In the genomic region with DNA sequence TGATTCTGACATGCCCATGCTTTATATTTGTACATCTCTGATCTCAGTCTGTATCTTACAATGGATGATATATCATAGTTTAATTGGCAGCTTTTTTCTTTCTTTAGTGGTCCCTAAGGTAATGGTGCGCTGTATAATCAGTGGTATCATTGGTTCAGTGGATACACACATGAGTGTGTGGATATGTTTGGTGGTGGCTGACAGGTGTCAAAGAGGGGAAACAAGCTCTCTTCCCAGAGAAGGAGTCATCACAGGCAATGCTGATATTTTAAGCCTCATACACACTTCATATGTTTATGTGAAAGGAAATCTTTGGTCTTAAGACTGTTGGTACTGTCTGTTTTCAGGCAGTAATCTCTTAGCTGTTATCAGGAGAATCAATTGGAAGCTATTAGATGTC, we compare ENCODE assay signal across 33 cellular contexts.
"Had no signal": no experiment of that assay in that cellular context is flagged by ENCODE, and none has a peak within 500 bp of the region (broad histone marks: within the 10 kb centered on the region; RNA-seq: fewer than 3 reads in every experiment).

No MANE protein-coding gene starts in this region.

- H3K27me3 ChIP-seq: adrenal gland, body of pancreas, breast epithelium had no signal

- DNase-seq: activated B cell treated with CpG ODN at 0.5 μM for 24 hours; activated CD4-positive, alpha-beta memory T cell treated with anti-CD3 and anti-CD28 coated beads for 36 hours; activated CD4-positive, alpha-beta T cell treated with anti-CD3 and anti-CD28 coated beads for 4 hours; activated CD4-positive, alpha-beta T cell treated with anti-CD3 and anti-CD28 coated beads, Interleukin-2, amount 50 U/mL, for 1 hour; activated CD4-positive, CD25-positive, alpha-beta regulatory T cell treated with anti-CD3 and anti-CD28 coated beads, Interleukin-2, amount 50 U/mL, for 72 hours; activated CD8-positive, alpha-beta memory T cell treated with anti-CD3 and anti-CD28 coated beads, Interleukin-2, amount 50 U/mL, for 4 hours; activated gamma-delta T cell treated with Interleukin-2 at 50 U/mL for 16 hours; activated naive CD4-positive, alpha-beta T cell treated with anti-CD3 and anti-CD28 coated beads for 36 hours; activated T-cell treated with anti-CD3 and anti-CD28 coated beads for 4 hours; activated T-cell treated with anti-CD3 and anti-CD28 coated beads, Interleukin-2, amount 50 U/mL, for 4 hours; adrenal gland; body of pancreas; Kasumi-1; KG1; MM.1S; MV-4-11; NCI-H1092; NCI-H1436 treated with DMSO at 0.1 percent for 48 hours; NCI-H1694 treated with DMSO at 0.1 percent for 48 hours; NCI-H2029 treated with DMSO at 0.1 percent for 48 hours; NCI-H345; NCI-H524 treated with DMSO at 0.1 percent for 48 hours; PC-9; SIG-M5; T-cell; T-helper 17 cell had no signal

- H3K36me3 Mint-ChIP-seq: activated naive CD4-positive, alpha-beta T cell treated with anti-CD3 and anti-CD28 coated beads, Interleukin-2, amount 50 U/mL, for 72 hours had no signal

- H3K4me1 ChIP-seq: adrenal gland, body of pancreas, breast epithelium had no signal

- H3K36me3 ChIP-seq: breast epithelium had no signal

- H3K4me3 ChIP-seq: adrenal gland, body of pancreas, breast epithelium, PC-9 had no signal

- H3K9me3 Mint-ChIP-seq: activated B cell treated with CpG ODN at 0.5 μM for 24 hours; activated CD4-positive, alpha-beta memory T cell treated with anti-CD3 and anti-CD28 coated beads for 36 hours; activated naive CD4-positive, alpha-beta T cell treated with anti-CD3 and anti-CD28 coated beads for 36 hours; activated naive CD4-positive, alpha-beta T cell treated with anti-CD3 and anti-CD28 coated beads, Interleukin-2, amount 50 U/mL, for 72 hours; activated T-cell treated with anti-CD3 and anti-CD28 coated beads, Interleukin-2, amount 50 U/mL, for 4 hours; activated T-helper 1 cell treated with anti-CD3 and anti-CD28 coated beads, Interleukin-12 subunit alpha, Interleukin-12 subunit beta, Interleukin-2, Interleukin-4 antibody, amounts not matched to agents 30 ng/mL and 10 ng/mL and 1 ng/mL, durations not matched to agents 14 hours and 24 hours and 36 hours; T-cell had no signal

- ATAC-seq: activated naive CD4-positive, alpha-beta T cell treated with anti-CD3 and anti-CD28 coated beads, Interleukin-2, amount 50 U/mL, for 72 hours; activated T-cell treated with anti-CD3 and anti-CD28 coated beads, Interleukin-2, amount 50 U/mL, for 4 hours; body of pancreas; Right ventricle myocardium inferior; SK-N-SH treated with all-trans-retinoic acid at 6 μM for 48 hours; T-cell; T-helper 17 cell had no signal

- H3K27ac ChIP-seq: adrenal gland, body of pancreas, breast epithelium, PC-9, RWPE1, VCaP had no signal

- H3K9me3 ChIP-seq: adrenal gland, body of pancreas, breast epithelium had no signal

- H3K4me3 Mint-ChIP-seq: activated B cell treated with CpG ODN at 0.5 μM for 24 hours; activated CD4-positive, alpha-beta memory T cell treated with anti-CD3 and anti-CD28 coated beads for 36 hours; activated naive CD4-positive, alpha-beta T cell treated with anti-CD3 and anti-CD28 coated beads for 36 hours; activated T-cell treated with anti-CD3 and anti-CD28 coated beads, Interleukin-2, amount 50 U/mL, for 4 hours; activated T-helper 1 cell treated with anti-CD3 and anti-CD28 coated beads, Interleukin-12 subunit alpha, Interleukin-12 subunit beta, Interleukin-2, Interleukin-4 antibody, amounts not matched to agents 30 ng/mL and 10 ng/mL and 1 ng/mL, durations not matched to agents 14 hours and 24 hours and 36 hours; T-cell; T-helper 17 cell had no signal

- H3K27me3 Mint-ChIP-seq: activated B cell treated with CpG ODN at 0.5 μM for 24 hours; activated CD4-positive, alpha-beta memory T cell treated with anti-CD3 and anti-CD28 coated beads for 36 hours; T-cell; T-helper 17 cell had no signal

- H3K4me1 Mint-ChIP-seq: activated B cell treated with CpG ODN at 0.5 μM for 24 hours, T-helper 17 cell had no signal

- H3K27ac Mint-ChIP-seq: activated B cell treated with CpG ODN at 0.5 μM for 24 hours; activated CD4-positive, alpha-beta memory T cell treated with anti-CD3 and anti-CD28 coated beads for 36 hours; activated naive CD4-positive, alpha-beta T cell treated with anti-CD3 and anti-CD28 coated beads for 36 hours; activated T-helper 1 cell treated with anti-CD3 and anti-CD28 coated beads, Interleukin-12 subunit alpha, Interleukin-12 subunit beta, Interleukin-2, Interleukin-4 antibody, amounts not matched to agents 30 ng/mL and 10 ng/mL and 1 ng/mL, durations not matched to agents 14 hours and 24 hours and 36 hours; T-cell; T-helper 17 cell had no signal
